17 cellular contexts compared by ENCODE assay signal in genomic region chr7:24724451-24725190, GRCh38.
"Had no signal": no experiment of that assay in that cellular context is flagged by ENCODE, and none has a peak within 500 bp of the region (broad histone marks: within the 10 kb centered on the region; RNA-seq: fewer than 3 reads in every experiment).

No MANE protein-coding gene starts in this region.

- H2AFZ ChIP-seq: neural progenitor cell had no signal

- H3K4me1 ChIP-seq: body of pancreas, colonic mucosa, left lung, pancreas, stomach, upper lobe of right lung had no signal

- H3K27ac ChIP-seq: body of pancreas, colonic mucosa, left lung, neural progenitor cell, pancreas, stomach, testis, upper lobe of right lung, VCaP had no signal

- H3K27me3 ChIP-seq: body of pancreas, colonic mucosa, left lung, neural progenitor cell, pancreas, stomach, testis, upper lobe of right lung had no signal

- H3K9me3 Mint-ChIP-seq: activated CD4-positive, alpha-beta memory T cell treated with anti-CD3 and anti-CD28 coated beads for 36 hours; activated naive CD8-positive, alpha-beta T cell treated with anti-CD3 and anti-CD28 coated beads for 36 hours; neural progenitor cell had no signal

- H3K9me3 ChIP-seq: body of pancreas, colonic mucosa, left lung, pancreas, stomach, testis, upper lobe of right lung had no signal

- H3K27ac Mint-ChIP-seq: activated CD4-positive, alpha-beta memory T cell treated with anti-CD3 and anti-CD28 coated beads for 36 hours; activated naive CD8-positive, alpha-beta T cell treated with anti-CD3 and anti-CD28 coated beads for 36 hours had no signal

- ATAC-seq: body of pancreas, left lung, pancreas, upper lobe of right lung had no signal

- DNase-seq: activated CD4-positive, alpha-beta memory T cell treated with anti-CD3 and anti-CD28 coated beads for 36 hours; activated gamma-delta T cell treated with Interleukin-2 at 50 U/mL for 16 hours; activated naive CD8-positive, alpha-beta T cell treated with anti-CD3 and anti-CD28 coated beads for 36 hours; amygdala; body of pancreas; central memory CD4-positive, alpha-beta T cell; colonic mucosa; mammary epithelial cell; pancreas; stimulated activated CD4-positive, alpha-beta T cell treated with anti-CD3 and anti-CD28 coated beads, Interleukin-12 subunit alpha, Interleukin-12 subunit beta, amount 100 ng/mL, for 4 hours; stimulated activated CD4-positive, alpha-beta T cell treated with anti-CD3 and anti-CD28 coated beads, Interleukin-2, amount 100 ng/mL, for 24 hours; stomach; testis; upper lobe of right lung had no signal

- H3K4me3 Mint-ChIP-seq: activated CD4-positive, alpha-beta memory T cell treated with anti-CD3 and anti-CD28 coated beads for 36 hours; activated naive CD8-positive, alpha-beta T cell treated with anti-CD3 and anti-CD28 coated beads for 36 hours; neural progenitor cell had no signal

- H3K9ac ChIP-seq: neural progenitor cell had no signal

- H3K4me2 ChIP-seq: neural progenitor cell had no signal

- H3K36me3 ChIP-seq: colonic mucosa, left lung, neural progenitor cell, pancreas, stomach, upper lobe of right lung had no signal

- H3K4me3 ChIP-seq: body of pancreas, colonic mucosa, left lung, neural progenitor cell, pancreas, stomach, testis, upper lobe of right lung had no signal
